ENCODE assay signal across 37 cellular contexts in the genomic region with DNA sequence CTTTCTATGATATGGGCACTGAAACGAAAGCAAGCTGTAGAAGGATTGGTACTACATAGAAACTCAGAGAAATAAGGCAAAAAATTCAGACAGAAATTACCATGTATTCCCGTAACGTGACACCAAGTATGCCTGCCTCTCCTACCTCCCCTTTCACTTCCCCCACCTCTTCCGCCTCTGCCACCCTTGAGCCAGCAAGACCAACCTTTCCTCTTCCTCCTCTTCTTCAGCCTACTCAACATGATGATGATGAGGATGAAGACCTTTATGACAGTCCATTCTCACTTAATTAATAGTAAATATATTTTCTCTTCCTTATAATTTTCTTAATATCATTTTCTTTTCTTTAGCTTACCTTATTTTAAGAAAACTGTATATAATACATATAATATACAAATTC.
"Had no signal": no experiment of that assay in that cellular context is flagged by ENCODE, and none has a peak within 500 bp of the region (broad histone marks: within the 10 kb centered on the region; RNA-seq: fewer than 3 reads in every experiment).

No MANE protein-coding gene starts in this region.

- H3K27ac ChIP-seq: adrenal gland, ascending aorta, body of pancreas, brain microvascular endothelial cell, breast epithelium, cardiac muscle cell had no signal

- H3K27ac Mint-ChIP-seq: activated naive CD4-positive, alpha-beta T cell treated with anti-CD3 and anti-CD28 coated beads for 36 hours; activated naive CD4-positive, alpha-beta T cell treated with anti-CD3 and anti-CD28 coated beads, Interleukin-2, amount 10 ng/mL, durations not matched to agents 7 days and 5 days; activated naive CD4-positive, alpha-beta T cell treated with anti-CD3 and anti-CD28 coated beads, Interleukin-2, amount 50 U/mL, for 24 hours; activated naive CD4-positive, alpha-beta T cell treated with anti-CD3 and anti-CD28 coated beads, Interleukin-2, amount 50 U/mL, for 72 hours; activated naive CD8-positive, alpha-beta T cell; activated naive CD8-positive, alpha-beta T cell treated with anti-CD3 and anti-CD28 coated beads for 36 hours; activated naive CD8-positive, alpha-beta T cell treated with anti-CD3 and anti-CD28 coated beads, Interleukin-2, amount 10 ng/mL, durations not matched to agents 7 days and 5 days; activated naive CD8-positive, alpha-beta T cell treated with anti-CD3 and anti-CD28 coated beads, Interleukin-2, amount 50 U/mL, for 24 hours; activated T-cell treated with anti-CD3 and anti-CD28 coated beads, Interleukin-2, amount 50 U/mL, for 24 hours; activated T-cell treated with anti-CD3 and anti-CD28 coated beads, Interleukin-2, amount 50 U/mL, for 72 hours; activated T-helper 1 cell treated with anti-CD3 and anti-CD28 coated beads, Interleukin-12 subunit alpha, Interleukin-12 subunit beta, Interleukin-2, Interleukin-4 antibody, amounts not matched to agents 30 ng/mL and 10 ng/mL and 1 ng/mL, durations not matched to agents 14 hours and 24 hours and 36 hours; activated T-helper 17 cell treated with anti-CD3 and anti-CD28 coated beads, Interleukin-2, amount 50 U/mL, for 72 hours; activated T-helper 2 cell treated with anti-CD3 and anti-CD28 coated beads, Interferon-gamma antibody, Interleukin-2, Interleukin-4, amounts not matched to agents 10 μg/mL and 5 μg/mL and 100 μg/mL, durations not matched to agents 14 hours and 24 hours and 36 hours; brain had no signal

- H3K4me1 Mint-ChIP-seq: activated naive CD4-positive, alpha-beta T cell treated with anti-CD3 and anti-CD28 coated beads, Interleukin-2, amount 10 ng/mL, durations not matched to agents 7 days and 5 days; activated naive CD4-positive, alpha-beta T cell treated with anti-CD3 and anti-CD28 coated beads, Interleukin-2, amount 50 U/mL, for 24 hours; activated naive CD8-positive, alpha-beta T cell treated with anti-CD3 and anti-CD28 coated beads for 36 hours; activated naive CD8-positive, alpha-beta T cell treated with anti-CD3 and anti-CD28 coated beads, Interleukin-2, amount 10 ng/mL, durations not matched to agents 7 days and 5 days; activated naive CD8-positive, alpha-beta T cell treated with anti-CD3 and anti-CD28 coated beads, Interleukin-2, amount 50 U/mL, for 24 hours; activated T-helper 17 cell treated with anti-CD3 and anti-CD28 coated beads, Interleukin-2, amount 50 U/mL, for 72 hours; brain; central memory CD8-positive, alpha-beta T cell had no signal

- H3K4me3 Mint-ChIP-seq: activated naive CD4-positive, alpha-beta T cell treated with anti-CD3 and anti-CD28 coated beads for 36 hours; activated naive CD4-positive, alpha-beta T cell treated with anti-CD3 and anti-CD28 coated beads, Interleukin-2, amount 10 ng/mL, durations not matched to agents 7 days and 5 days; activated naive CD4-positive, alpha-beta T cell treated with anti-CD3 and anti-CD28 coated beads, Interleukin-2, amount 50 U/mL, for 24 hours; activated naive CD8-positive, alpha-beta T cell; activated naive CD8-positive, alpha-beta T cell treated with anti-CD3 and anti-CD28 coated beads for 36 hours; activated naive CD8-positive, alpha-beta T cell treated with anti-CD3 and anti-CD28 coated beads, Interleukin-2, amount 10 ng/mL, durations not matched to agents 7 days and 5 days; activated naive CD8-positive, alpha-beta T cell treated with anti-CD3 and anti-CD28 coated beads, Interleukin-2, amount 50 U/mL, for 24 hours; activated T-cell treated with anti-CD3 and anti-CD28 coated beads, Interleukin-2, amount 50 U/mL, for 24 hours; activated T-cell treated with anti-CD3 and anti-CD28 coated beads, Interleukin-2, amount 50 U/mL, for 4 hours; activated T-cell treated with anti-CD3 and anti-CD28 coated beads, Interleukin-2, amount 50 U/mL, for 72 hours; activated T-helper 1 cell treated with anti-CD3 and anti-CD28 coated beads, Interleukin-12 subunit alpha, Interleukin-12 subunit beta, Interleukin-2, Interleukin-4 antibody, amounts not matched to agents 30 ng/mL and 10 ng/mL and 1 ng/mL, durations not matched to agents 14 hours and 24 hours and 36 hours; activated T-helper 17 cell treated with anti-CD3 and anti-CD28 coated beads, Interleukin-2, amount 50 U/mL, for 72 hours; brain; central memory CD8-positive, alpha-beta T cell had no signal

- DNase-seq: activated effector memory CD4-positive, alpha-beta T cell treated with anti-CD3 and anti-CD28 coated beads, Interleukin-2, amount 50 U/mL, for 16 hours; activated effector memory CD4-positive, alpha-beta T cell treated with Interleukin-2 at 50 U/mL for 16 hours; activated gamma-delta T cell; activated gamma-delta T cell treated with Interleukin-2 at 50 U/mL for 16 hours; activated naive CD4-positive, alpha-beta T cell; activated naive CD4-positive, alpha-beta T cell treated with anti-CD3 and anti-CD28 coated beads for 36 hours; activated naive CD4-positive, alpha-beta T cell treated with anti-CD3 and anti-CD28 coated beads, Interleukin-2, amount 10 ng/mL, durations not matched to agents 7 days and 5 days; activated naive CD4-positive, alpha-beta T cell treated with anti-CD3 and anti-CD28 coated beads, Interleukin-2, amount 50 U/mL, for 16 hours; activated naive CD4-positive, alpha-beta T cell treated with Interleukin-2 at 50 U/mL for 16 hours; activated naive CD8-positive, alpha-beta T cell treated with anti-CD3 and anti-CD28 coated beads for 36 hours; activated naive CD8-positive, alpha-beta T cell treated with anti-CD3 and anti-CD28 coated beads, Interleukin-2, amount 10 ng/mL, durations not matched to agents 7 days and 5 days; activated naive CD8-positive, alpha-beta T cell treated with anti-CD3 and anti-CD28 coated beads, Interleukin-2, amount 50 U/mL, for 24 hours; activated T-cell treated with anti-CD3 and anti-CD28 coated beads, Interleukin-2, amount 50 U/mL, for 1 hour; activated T-cell treated with anti-CD3 and anti-CD28 coated beads, Interleukin-2, amount 50 U/mL, for 24 hours; activated T-cell treated with anti-CD3 and anti-CD28 coated beads, Interleukin-2, amount 50 U/mL, for 4 hours; activated T-cell treated with anti-CD3 and anti-CD28 coated beads, Interleukin-2, amount 50 U/mL, for 48 hours; activated T-cell treated with anti-CD3 and anti-CD28 coated beads, Interleukin-2, amount 50 U/mL, for 72 hours; adrenal gland; amniotic stem cell; amygdala; anterior cingulate cortex; aorta; body of pancreas; brain microvascular endothelial cell; central memory CD4-positive, alpha-beta T cell; cerebellar nuclear complex had no signal

- H3K4me1 ChIP-seq: adrenal gland, ascending aorta, body of pancreas, breast epithelium had no signal

- H3K9me3 ChIP-seq: adrenal gland, ascending aorta, body of pancreas, breast epithelium had no signal

- H3K27me3 Mint-ChIP-seq: activated naive CD4-positive, alpha-beta T cell treated with anti-CD3 and anti-CD28 coated beads, Interleukin-2, amount 10 ng/mL, durations not matched to agents 7 days and 5 days; activated naive CD8-positive, alpha-beta T cell; activated naive CD8-positive, alpha-beta T cell treated with anti-CD3 and anti-CD28 coated beads for 36 hours; activated naive CD8-positive, alpha-beta T cell treated with anti-CD3 and anti-CD28 coated beads, Interleukin-2, amount 10 ng/mL, durations not matched to agents 7 days and 5 days; activated naive CD8-positive, alpha-beta T cell treated with anti-CD3 and anti-CD28 coated beads, Interleukin-2, amount 50 U/mL, for 24 hours; activated T-cell treated with anti-CD3 and anti-CD28 coated beads, Interleukin-2, amount 50 U/mL, for 24 hours; activated T-helper 17 cell treated with anti-CD3 and anti-CD28 coated beads, Interleukin-2, amount 50 U/mL, for 72 hours; brain; central memory CD8-positive, alpha-beta T cell had no signal

- ATAC-seq: activated naive CD4-positive, alpha-beta T cell treated with anti-CD3 and anti-CD28 coated beads, Interleukin-2, amount 50 U/mL, for 72 hours; activated naive CD8-positive, alpha-beta T cell treated with anti-CD3 and anti-CD28 coated beads, Interleukin-2, amount 50 U/mL, for 24 hours; activated T-cell treated with anti-CD3 and anti-CD28 coated beads, Interleukin-2, amount 50 U/mL, for 4 hours; activated T-cell treated with anti-CD3 and anti-CD28 coated beads, Interleukin-2, amount 50 U/mL, for 72 hours; activated T-helper 17 cell treated with anti-CD3 and anti-CD28 coated beads, Interleukin-2, amount 50 U/mL, for 72 hours; body of pancreas had no signal

- H3K36me3 Mint-ChIP-seq: activated naive CD4-positive, alpha-beta T cell treated with anti-CD3 and anti-CD28 coated beads, Interleukin-2, amount 10 ng/mL, durations not matched to agents 7 days and 5 days; activated naive CD4-positive, alpha-beta T cell treated with anti-CD3 and anti-CD28 coated beads, Interleukin-2, amount 50 U/mL, for 24 hours; activated naive CD4-positive, alpha-beta T cell treated with anti-CD3 and anti-CD28 coated beads, Interleukin-2, amount 50 U/mL, for 72 hours; activated naive CD8-positive, alpha-beta T cell; activated naive CD8-positive, alpha-beta T cell treated with anti-CD3 and anti-CD28 coated beads for 36 hours; activated naive CD8-positive, alpha-beta T cell treated with anti-CD3 and anti-CD28 coated beads, Interleukin-2, amount 10 ng/mL, durations not matched to agents 7 days and 5 days; brain had no signal

- H3K36me3 ChIP-seq: adrenal gland, ascending aorta, brain microvascular endothelial cell, breast epithelium, cardiac muscle cell had no signal

- H3K4me3 ChIP-seq: adrenal gland, ascending aorta, body of pancreas, breast epithelium, cardiac muscle cell had no signal

- H3K9me3 Mint-ChIP-seq: activated naive CD8-positive, alpha-beta T cell treated with anti-CD3 and anti-CD28 coated beads for 36 hours; activated naive CD8-positive, alpha-beta T cell treated with anti-CD3 and anti-CD28 coated beads, Interleukin-2, amount 10 ng/mL, durations not matched to agents 7 days and 5 days; activated T-cell treated with anti-CD3 and anti-CD28 coated beads, Interleukin-2, amount 50 U/mL, for 24 hours; activated T-helper 1 cell treated with anti-CD3 and anti-CD28 coated beads, Interleukin-12 subunit alpha, Interleukin-12 subunit beta, Interleukin-2, Interleukin-4 antibody, amounts not matched to agents 30 ng/mL and 10 ng/mL and 1 ng/mL, durations not matched to agents 14 hours and 24 hours and 36 hours; activated T-helper 2 cell treated with anti-CD3 and anti-CD28 coated beads, Interferon-gamma antibody, Interleukin-2, Interleukin-4, amounts not matched to agents 10 μg/mL and 5 μg/mL and 100 μg/mL, durations not matched to agents 14 hours and 24 hours and 36 hours; brain had no signal

- H3K27me3 ChIP-seq: adrenal gland, ascending aorta, body of pancreas, brain microvascular endothelial cell, breast epithelium, cardiac muscle cell had no signal
